ENCODE assay signal across 8 cellular contexts in the genomic region with DNA sequence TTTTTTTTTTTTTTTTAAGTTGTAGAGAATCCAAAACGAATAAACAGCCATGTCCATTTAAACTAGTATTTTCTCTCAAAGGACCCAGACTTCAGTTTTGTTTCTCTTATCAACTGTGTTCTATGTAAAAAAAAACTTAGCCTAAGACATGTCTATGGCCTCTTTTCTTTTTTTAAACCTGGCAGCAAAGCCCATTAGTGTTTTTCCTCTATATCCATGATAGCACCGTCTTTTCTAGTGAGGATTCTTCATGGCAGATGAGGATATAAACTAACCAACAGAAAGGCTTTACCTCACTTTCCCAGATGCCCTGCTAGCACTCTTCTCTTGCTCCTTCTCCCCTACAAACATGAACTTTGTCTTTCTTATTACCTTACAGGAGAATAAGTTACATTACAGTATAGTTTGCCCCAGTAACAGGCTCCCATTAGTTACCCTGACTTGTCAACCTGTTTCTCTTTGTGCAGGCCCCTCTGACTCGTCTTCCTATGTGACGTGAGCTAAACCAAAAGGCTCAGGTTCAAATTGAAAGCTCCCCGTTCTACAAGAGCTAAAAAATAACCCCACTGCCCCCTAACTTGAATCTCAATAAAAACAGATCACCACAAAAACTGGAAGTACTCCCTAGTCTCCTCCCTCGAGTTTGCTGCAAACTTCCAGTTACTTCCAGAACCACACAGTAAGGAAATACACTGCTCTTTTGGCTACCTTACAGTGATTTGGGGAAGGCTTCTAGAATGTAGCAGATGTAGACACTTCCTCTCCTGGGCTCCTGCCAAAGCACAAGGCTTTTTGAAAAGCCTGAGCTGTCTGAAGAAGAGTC. TPM values are rescaled to one million over a fixed set of nuclear protein-coding genes. Genes with fewer than 3 reads are reported as not detected.
DNase-seq lines count a peak whose midpoint lies in the region; TF ChIP-seq lines count a peak whose summit lies in the region.

No MANE protein-coding gene starts in this region.

- CTCF ChIA-PET in SK-N-SH (lab: Yijun Ruan, JAX) = no interaction called here

- H3K79me2 ChIP-seq in SK-N-SH (ENCODE audit: insufficient read depth) = peaks cover 67% of the 10 kb centered on the region

- intact Hi-C loops in esophagus squamous epithelium (cut with DNase I) = no loop called here

- H3K36me3 ChIP-seq in SK-N-SH (replicated peaks in 1 of 2; ENCODE audit: control insufficient read depth in 1 of 2, insufficient read depth in 2 of 2, low read length in 1 of 2) = peaks cover 19 to 35% of the 10 kb centered on the region in 2 experiments
- peaks cover 0 to 31% (median 3%) of the 10 kb centered on the region in 3 donors for H3K36me3 ChIP-seq in esophagus squamous epithelium
- peaks cover 27% of the 10 kb centered on the region for H3K36me3 ChIP-seq in neutrophil

- in situ Hi-C loops in G401 (cut with HindIII; ENCODE audit: low sequenced_read_pairs) = no loop called here

- 0 out of 2 replicates have a peak overlapping the region, but pooled peaks have one; percentile 13 for H2AFZ ChIP-seq in SK-N-SH (ENCODE audit: low read depth)

- H3F3A ChIP-seq in SK-N-SH (replicated peaks; ENCODE audit: insufficient read depth) = peaks cover 23% of the 10 kb centered on the region

- H4K20me1 ChIP-seq in SK-N-SH (ENCODE audit: insufficient read depth) = no peaks in the 10 kb centered on the region

- peak in 1 of 2 experiments; percentile 67; a peak in 1 of 4 replicates for TF ChIP-seq EP300 in SK-N-SH (IDR thresholded peaks at IDR 0.05; ENCODE audit: borderline replicate concordance in 1 of 2, low read depth in 1 of 2, low read length in 1 of 2)

- DNase-seq in G401 (ENCODE audit: low spot score) = peak; percentile 95
- DNase-seq in SK-N-SH = no peak
- no peak for DNase-seq in esophagus squamous epithelium (lab: John Stamatoyannopoulos, UW)
- no peak for DNase-seq in stimulated activated CD4-positive, alpha-beta T cell treated with anti-CD3 and anti-CD28 coated beads, Interleukin-15, amount 100 ng/mL, for 24 hours
- no peak for DNase-seq in NCI-H1048 (lab: John Stamatoyannopoulos, UW)
- no peak for DNase-seq in NCI-H1105 treated with DMSO at 0.1 percent for 48 hours (lab: John Stamatoyannopoulos, UW)
- DNase-seq in NCI-H774 (lab: John Stamatoyannopoulos, UW) = no peak

- H3K4me1 ChIP-seq in SK-N-SH (ENCODE audit: control insufficient read depth in 1 of 2, insufficient read depth in 2 of 2, low read depth in 1 of 2, low read length in 1 of 2) = peaks cover 2 to 14% of the 10 kb centered on the region in 2 experiments; a peak in 3 of 4 replicates
- H3K4me1 ChIP-seq in esophagus squamous epithelium = peaks cover 0 to 19% (median 8%) of the 10 kb centered on the region in 3 donors
- no peaks in the 10 kb centered on the region for H3K4me1 ChIP-seq in neutrophil (ENCODE audit: control insufficient read depth in 1 of 2, insufficient read depth in 1 of 2, low read depth in 1 of 2, low read length in 1 of 2)

- peak overlapping the region in 1 of 2 experiments; percentile 53; a peak in 2 of 4 replicates for H3K4me3 ChIP-seq in SK-N-SH (ENCODE audit: low read depth in 2 of 2, low read length in 1 of 2)
- H3K4me3 ChIP-seq in esophagus squamous epithelium = peak overlapping the region in 2 of 4 donors; percentile 6 to 48
- H3K4me3 ChIP-seq in neutrophil (ENCODE audit: low read depth in 1 of 2, low read length in 1 of 2) = no peak overlapping the region

- H3K9ac ChIP-seq in SK-N-SH = peak overlapping the region; percentile 0; the same call in 1 of the 2 replicates

- H3K9me3 ChIP-seq in SK-N-SH (no peaks in the 10 kb centered on the region), esophagus squamous epithelium (no peaks in the 10 kb centered on the region), neutrophil (no peaks in the 10 kb centered on the region)

- no peak for TF ChIP-seq CTCF in SK-N-SH (IDR thresholded peaks at IDR 0.05)
- no peak for TF ChIP-seq CTCF in esophagus squamous epithelium (IDR thresholded peaks at IDR 0.05)
- no peak for TF ChIP-seq CTCF in neutrophil (IDR thresholded peaks at IDR 0.05)

- H3K9me2 ChIP-seq in SK-N-SH = no peaks in the 10 kb centered on the region

- TF ChIP-seq POLR2A in esophagus squamous epithelium (IDR thresholded peaks at IDR 0.05) = no peak

- POLR2A ChIA-PET in SK-N-SH (lab: Yijun Ruan, JAX) = no interaction called here

- H3K27me3 ChIP-seq in SK-N-SH (ENCODE audit: insufficient read depth) = no peaks in the 10 kb centered on the region
- no peaks in the 10 kb centered on the region for H3K27me3 ChIP-seq in esophagus squamous epithelium
- no peaks in the 10 kb centered on the region for H3K27me3 ChIP-seq in neutrophil

- TF ChIP-seq RAD21 in SK-N-SH (IDR thresholded peaks at IDR 0.05; ENCODE audit: low read length) = no peak

- peak overlapping the region; percentile 68 for H3K4me2 ChIP-seq in SK-N-SH

- H3K27ac ChIP-seq in SK-N-SH (ENCODE audit: low read depth in 2 of 2, low read length in 1 of 2) (peak overlapping the region; percentile 60 to 71), esophagus squamous epithelium (peak overlapping the region; percentile 41 to 79 (median 66)), neutrophil (peak overlapping the region; percentile 32)

- WGBS in SK-N-SH (ENCODE audit: low lambda C conversion rate) = 67% methylated on average over 6 of the region's 6 CpGs
- WGBS in esophagus squamous epithelium, 2 donors = 27 to 32% methylated on average over 3 to 5 of the region's 6 CpGs

TF ChIP-seq in SK-N-SH, 30 proteins besides CTCF, POLR2A, EP300 and RAD21:
- TF ChIP-seq NFIC (IDR thresholded peaks at IDR 0.05; ENCODE audit: borderline replicate concordance) (peak; percentile 34; the same call in 1 of the 2 replicates), TCF12 (IDR thresholded peaks at IDR 0.05) (peak; percentile 22; the same call in 1 of the 2 replicates)
- TF ChIP-seq, protein P1, sequence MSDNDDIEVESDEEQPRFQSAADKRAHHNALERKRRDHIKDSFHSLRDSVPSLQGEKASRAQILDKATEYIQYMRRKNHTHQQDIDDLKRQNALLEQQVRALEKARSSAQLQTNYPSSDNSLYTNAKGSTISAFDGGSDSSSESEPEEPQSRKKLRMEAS (IDR thresholded peaks at IDR 0.05; ENCODE audit: low read depth) = no peak; the same call in 1 of the 2 replicates
TF ChIP-seq in SK-N-SH: peak in this region for 2.

RNA-seq across cellular contexts. Expression of a gene that starts 20.1 kb away (rescaled TPM):
- 49.0 and 62.2 TPM in 2 replicates for total RNA-seq in G401 (2014; rRNA removed; shearing (Covaris generic))
- 34.8 and 52.0 TPM in 2 replicates for polyA plus RNA-seq in SK-N-SH (2012; rRNA removed)
- 61.8 and 71.5 TPM in 2 replicates for polyA plus RNA-seq in SK-N-SH (2012; cell fraction: cytosol; rRNA removed)
- polyA plus RNA-seq in SK-N-SH (2012; cell fraction: nucleus; rRNA removed) = 14.7 and 39.7 TPM in 2 replicates
- 10 to 100 TPM in 3 of 4 donors, 1 to 10 TPM in 1; 5.0 to 13.8 (median 12.3) TPM for total RNA-seq in esophagus squamous epithelium

RNA-seq across cellular contexts. Expression of a gene that starts 33.7 kb away (rescaled TPM):
- not detected in 2 replicates for total RNA-seq in G401 (2014; rRNA removed; shearing (Covaris generic))
- polyA plus RNA-seq in SK-N-SH (2012; rRNA removed) = 3.4 and 6.0 TPM in 2 replicates
- 3.7 and 4.1 TPM in 2 replicates for polyA plus RNA-seq in SK-N-SH (2012; cell fraction: cytosol; rRNA removed)
- polyA plus RNA-seq in SK-N-SH (2012; cell fraction: nucleus; rRNA removed) = 7.0 and 14.1 TPM in 2 replicates
- total RNA-seq in esophagus squamous epithelium = 1 to 10 TPM in 2 of 4 donors, under 1 TPM in 1, not detected in 1; 0.88 to 1.9 (median 1.3) TPM
